Comparison of ENCODE assay signal across 8 cellular contexts in genomic region chr17:36601303-36602029, GRCh38. TPM values are rescaled to one million over a fixed set of nuclear protein-coding genes. Genes with fewer than 3 reads are reported as not detected.
DNase-seq lines count a peak whose midpoint lies in the region; ATAC-seq, FAIRE-seq and TF ChIP-seq lines count a peak whose summit lies in the region.

TSS of gene MRM1 (plus strand) at chr17:36601583. CDS start at chr17:36601811, 228 bp downstream.

- FAIRE-seq in bronchial epithelial cell (lab: Jason Lieb, UNC) = no peak

- peak within 1 kb of the TSS; percentile 90 for H3K27ac Mint-ChIP-seq in WTC11

- intact Hi-C loops in A673 (cut with micrococcal nuclease; ENCODE audit: unreplicated experiment) = no loop called here

- peak; percentile 95 for TF ChIP-seq POLR2A in GM18526 (IDR thresholded peaks at IDR 0.05; ENCODE audit: extremely low read depth, insufficient read length)

- no peaks in the 10 kb centered on the region for H3K4me1 ChIP-seq in A673 (ENCODE audit: insufficient read depth, low read length, poor library complexity, severe bottlenecking)

- DNase-seq in A673 (ENCODE audit: low spot score) (peak; percentile 84), NCI-H2227 treated with DMSO at 0.1 percent for 48 hours (lab: John Stamatoyannopoulos, UW) (peak; percentile 83), WTC11 (ENCODE audit: low spot score) (peak; percentile 93), bronchial epithelial cell (ENCODE audit: low read depth) (peak; percentile 78), inferior parietal cortex (ENCODE audit: extremely low spot score) (peak; percentile 91), smooth muscle cell of the brain vasculature (ENCODE audit: low read depth, low spot score) (peak; percentile 69)

- peaks cover 7% of the 10 kb centered on the region; the same call in 1 of the 2 replicates for H3K36me3 Mint-ChIP-seq in WTC11

- no peaks in the 10 kb centered on the region for H3K27me3 ChIP-seq in A673 (replicated peaks; ENCODE audit: insufficient read depth, low read depth, low read length, poor library complexity)
- H3K27me3 ChIP-seq in bronchial epithelial cell (ENCODE audit: control insufficient read depth, insufficient read depth, low read length) = no peaks in the 10 kb centered on the region

- peak within 1 kb of the TSS; percentile 84 for H3K4me3 Mint-ChIP-seq in WTC11

- H3K9me3 Mint-ChIP-seq in WTC11 = no peaks in the 10 kb centered on the region

- peak; percentile 65 for ATAC-seq in HG03097 (IDR thresholded peaks at IDR 0.05; ENCODE audit: low FRiP score, unreplicated experiment)
- ATAC-seq in WTC11 = peak; percentile 83

- no peaks in the 10 kb centered on the region for H3K27me3 Mint-ChIP-seq in WTC11 (ENCODE audit: low read depth)

- peaks cover 27% of the 10 kb centered on the region for H3K4me1 Mint-ChIP-seq in WTC11

- TF ChIP-seq CTCF in A673 (conservative IDR thresholded peaks at IDR 0.05; ENCODE audit: low read depth, low read length) = 0 out of 2 replicates have a peak, but pooled peaks have one; percentile 20
- TF ChIP-seq CTCF in WTC11 (IDR thresholded peaks at IDR 0.05) = no peak
- TF ChIP-seq CTCF in bronchial epithelial cell (IDR thresholded peaks at IDR 0.05; ENCODE audit: insufficient read depth, low read length, severe bottlenecking) = peak; percentile 22

- H3K27ac ChIP-seq in A673 (ENCODE audit: low read depth, low read length, poor library complexity, severe bottlenecking) = peak within 1 kb of the TSS; percentile 57

- H3K4me3 ChIP-seq in A673 (ENCODE audit: low read depth, low read length, poor library complexity, severe bottlenecking) (peak within 1 kb of the TSS; percentile 73), bronchial epithelial cell (ENCODE audit: low read depth, low read length) (peak within 1 kb of the TSS; percentile 81)

- no peaks in the 10 kb centered on the region for H3K36me3 ChIP-seq in A673 (ENCODE audit: insufficient read depth, low read length, poor library complexity, severe bottlenecking)
- H3K36me3 ChIP-seq in bronchial epithelial cell (ENCODE audit: control insufficient read depth, insufficient read depth, low read length) = no peaks in the 10 kb centered on the region

- CTCF ChIA-PET in A673 (lab: Charles Lee) (no interaction called here), WTC11 (lab: Charles Lee) (interaction anchor here (0.6 to 4.5 kb wide), 23 partner anchors 9 to 1243 kb away, joined by 3 to 87 read pairs (median 5); partner anchors contain the start of gene DHRS11)

- no TSS peak for BruUV-seq in A673 (replicated peaks; lab: Mats Ljungman, UMichigan)

- POLR2A ChIA-PET in A673 (lab: Charles Lee; ENCODE audit: low non-redundant PET) = no interaction called here
- POLR2A ChIA-PET in WTC11 (lab: Charles Lee) = interaction anchor here (0.5 to 3.2 kb wide), 9 partner anchors 9 to 626 kb away, joined by 3 to 22 read pairs (median 3); partner anchors contain the start of gene DHRS11

- H3K9me3 ChIP-seq in A673 (ENCODE audit: low read depth, low read length, poor library complexity, severe bottlenecking) = no peaks in the 10 kb centered on the region

TF ChIP-seq in WTC11, 78 proteins besides CTCF, POLR2A, EP300 and RAD21 (continues in another document):
- no peak for TF ChIP-seq ZNF512 (CRISPR knock-in tag; IDR thresholded peaks at IDR 0.05; ENCODE audit: borderline replicate concordance)
- no peak for TF ChIP-seq ZNF317 (CRISPR knock-in tag; IDR thresholded peaks at IDR 0.05; ENCODE audit: borderline replicate concordance, low read depth)
- no peak for TF ChIP-seq ZNF425 (CRISPR knock-in tag; conservative IDR thresholded peaks at IDR 0.05)
- TF ChIP-seq MLX (CRISPR knock-in tag; IDR thresholded peaks at IDR 0.05) = no peak; the same call in 1 of the 2 replicates
- no peak; the same call in 1 of the 2 replicates for TF ChIP-seq E2F5 (CRISPR knock-in tag; IDR thresholded peaks at IDR 0.05)
- peak; percentile 64; the same call in 1 of the 2 replicates for TF ChIP-seq ZNF671 (CRISPR knock-in tag; IDR thresholded peaks at IDR 0.05)
- no peak for TF ChIP-seq NR1H2 (CRISPR knock-in tag; IDR thresholded peaks at IDR 0.05)
- TF ChIP-seq ZNF121 (CRISPR knock-in tag; IDR thresholded peaks at IDR 0.05) = no peak
- TF ChIP-seq ZNF416 (CRISPR knock-in tag; IDR thresholded peaks at IDR 0.05) = peak; percentile 82
- no peak for TF ChIP-seq FOXJ3 (CRISPR knock-in tag; IDR thresholded peaks at IDR 0.05; ENCODE audit: borderline replicate concordance)
- TF ChIP-seq ATF6 (CRISPR knock-in tag; IDR thresholded peaks at IDR 0.05) = no peak
- no peak for TF ChIP-seq PREB (CRISPR knock-in tag; IDR thresholded peaks at IDR 0.05; ENCODE audit: borderline replicate concordance)

RNA-seq across cellular contexts. Expression of gene MRM1, which starts in this region (rescaled TPM):
- total RNA-seq in A673 (2021) (5.7 and 6.5 TPM in 2 replicates), WTC11 (2021) (12.1 to 16.5 TPM (median 14.2 TPM) in 3 replicates), bronchial epithelial cell (3.2 and 6.1 TPM in 2 replicates)

Comparison
In these comparisons a context has a peak if more than half of its experiments do, and no peak if none do; other contexts are left out.
1. Peak in every context shown above with its lines: DNase-seq, ATAC-seq, H3K4me3 ChIP-seq and H3K27ac ChIP-seq.